Comparison of ENCODE assay signal across 13 cellular contexts in the genomic region with DNA sequence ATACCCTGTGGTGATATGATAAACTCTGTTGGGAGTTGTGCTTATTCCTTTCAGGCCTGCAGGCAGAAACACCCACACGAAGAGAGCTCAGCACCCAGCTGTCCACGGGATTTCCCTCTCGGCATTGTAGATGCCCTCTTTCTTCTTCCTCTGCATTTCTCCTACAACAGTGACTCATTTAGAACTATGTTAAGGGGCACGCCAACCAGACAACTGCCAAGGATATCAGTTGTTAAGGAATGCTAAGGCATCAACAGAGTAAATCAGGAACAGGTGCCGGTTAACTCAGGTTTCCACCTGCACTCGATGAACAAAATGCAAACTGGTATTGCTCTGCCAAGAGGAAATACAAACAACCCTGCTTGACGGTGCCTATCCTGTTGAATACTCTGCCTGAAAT.
DNase-seq lines count a peak whose midpoint lies in the region; ATAC-seq and TF ChIP-seq lines count a peak whose summit lies in the region.
"Had no signal": no experiment of that assay in that cellular context is flagged by ENCODE, and none has a peak within 500 bp of the region (broad histone marks: within the 10 kb centered on the region; RNA-seq: fewer than 3 reads in every experiment).

No MANE protein-coding gene starts in this region.

- H3K36me3 ChIP-seq in right atrium auricular region (no peaks in the 10 kb centered on the region), RWPE2 (ENCODE audit: low read depth) (no peaks in the 10 kb centered on the region), H7 (replicated peaks; ENCODE audit: control insufficient read depth, insufficient read depth, low read length) (no peaks in the 10 kb centered on the region)

- H3K4me1 ChIP-seq in right atrium auricular region (no peaks in the 10 kb centered on the region), RWPE2 (ENCODE audit: insufficient read depth, poor library complexity, severe bottlenecking) (no peaks in the 10 kb centered on the region)
- H3K4me1 ChIP-seq: testis had no signal

- ATAC-seq in left cardiac atrium = peak; percentile 44 to 96
- ATAC-seq in RWPE2 (ENCODE audit: low read depth) = peak; percentile 77
- ATAC-seq in GM21786 (IDR thresholded peaks at IDR 0.05; ENCODE audit: unreplicated experiment) = no peak
- ATAC-seq: mucosa of descending colon, sciatic nerve had no signal

- H3K27ac ChIP-seq in right atrium auricular region (no peak overlapping the region), RWPE2 (ENCODE audit: poor library complexity, severe bottlenecking) (no peak overlapping the region)
- H3K27ac ChIP-seq: testis had no signal

- intact Hi-C loops in left cardiac atrium (cut with DNase I) = no loop called here

- DNase-seq in left cardiac atrium = no peak
- no peak for DNase-seq in right atrium auricular region (ENCODE audit: low spot score)
- no peak for DNase-seq in RWPE2 (ENCODE audit: low spot score)
- DNase-seq in iPS-NIHi7 (ENCODE audit: extremely low spot score) = peak; percentile 14
- DNase-seq in HT-29 (ENCODE audit: low spot score) = no peak
- DNase-seq in H7 = no peak
- DNase-seq in stimulated activated naive CD4-positive, alpha-beta T cell (lab: John Stamatoyannopoulos, UW) = no peak
- DNase-seq: activated CD8-positive, alpha-beta memory T cell treated with anti-CD3 and anti-CD28 coated beads, Interleukin-2, amount 50 U/mL, for 48 hours; mucosa of descending colon; RPMI8226; testis had no signal

- H3K9me3 ChIP-seq in right atrium auricular region (no peaks in the 10 kb centered on the region), RWPE2 (ENCODE audit: severe bottlenecking) (no peaks in the 10 kb centered on the region)
- H3K9me3 ChIP-seq: mucosa of descending colon, testis had no signal

- no peaks in the 10 kb centered on the region for H3K27me3 ChIP-seq in right atrium auricular region
- no peaks in the 10 kb centered on the region for H3K27me3 ChIP-seq in RWPE2 (ENCODE audit: insufficient read depth, poor library complexity, severe bottlenecking)
- H3K27me3 ChIP-seq in H7 (ENCODE audit: control insufficient read depth, insufficient read depth, low read length) = no peaks in the 10 kb centered on the region
- H3K27me3 ChIP-seq: testis had no signal

- TF ChIP-seq CTCF in right atrium auricular region (IDR thresholded peaks at IDR 0.05) = no peak
- no peak for TF ChIP-seq CTCF in RWPE2 (IDR thresholded peaks at IDR 0.05; ENCODE audit: poor library complexity, severe bottlenecking)

- H3K4me3 ChIP-seq in right atrium auricular region (no peak overlapping the region), RWPE2 (ENCODE audit: severe bottlenecking) (no peak overlapping the region), H7 (ENCODE audit: insufficient read depth, low read depth, low read length) (no peak overlapping the region)
- H3K4me3 ChIP-seq: mucosa of descending colon, testis had no signal
